1 cellular context compared by ENCODE assay signal in the genomic region with DNA sequence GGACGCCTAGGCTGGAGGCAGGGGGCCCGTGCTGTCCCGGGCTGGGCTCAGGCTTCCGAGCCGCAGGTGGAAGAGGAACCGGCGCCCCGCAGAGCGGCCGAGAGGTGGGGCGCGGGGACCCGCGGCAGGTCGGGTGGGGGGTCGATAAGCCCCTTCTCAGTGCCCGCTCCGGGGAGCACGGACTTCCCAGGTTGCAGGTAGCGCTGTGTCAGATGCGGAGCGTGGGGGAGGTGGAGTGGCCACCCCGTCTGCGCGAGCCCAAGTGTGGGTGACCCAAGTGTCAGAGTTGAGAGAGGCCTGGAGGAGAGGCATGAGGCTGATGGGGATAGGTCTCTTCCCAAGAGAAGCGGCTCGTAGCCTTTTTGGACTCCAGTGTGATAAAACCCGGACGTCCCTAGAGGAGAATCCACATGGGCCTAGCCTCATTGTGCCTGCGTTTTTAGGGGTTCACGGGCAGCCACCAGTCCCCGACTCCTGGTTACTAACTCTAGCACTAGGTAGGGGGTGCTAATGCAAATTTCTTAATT.
TF ChIP-seq lines count a peak whose summit lies in the region.

No MANE protein-coding gene starts in this region.

TF ChIP-seq in GM23338, 12 proteins besides CTCF, POLR2A, EP300 and RAD21:
- TF ChIP-seq, protein P1, sequence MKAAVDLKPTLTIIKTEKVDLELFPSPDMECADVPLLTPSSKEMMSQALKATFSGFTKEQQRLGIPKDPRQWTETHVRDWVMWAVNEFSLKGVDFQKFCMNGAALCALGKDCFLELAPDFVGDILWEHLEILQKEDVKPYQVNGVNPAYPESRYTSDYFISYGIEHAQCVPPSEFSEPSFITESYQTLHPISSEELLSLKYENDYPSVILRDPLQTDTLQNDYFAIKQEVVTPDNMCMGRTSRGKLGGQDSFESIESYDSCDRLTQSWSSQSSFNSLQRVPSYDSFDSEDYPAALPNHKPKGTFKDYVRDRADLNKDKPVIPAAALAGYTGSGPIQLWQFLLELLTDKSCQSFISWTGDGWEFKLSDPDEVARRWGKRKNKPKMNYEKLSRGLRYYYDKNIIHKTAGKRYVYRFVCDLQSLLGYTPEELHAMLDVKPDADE (IDR thresholded peaks at IDR 0.05), result no peak
- TF ChIP-seq JUNB (IDR thresholded peaks at IDR 0.05; ENCODE audit: unreplicated experiment), result no peak
- TF ChIP-seq EZH2phosphoT487 (IDR thresholded peaks at IDR 0.05; ENCODE audit: unreplicated experiment), result no peak
- TF ChIP-seq, protein P2, sequence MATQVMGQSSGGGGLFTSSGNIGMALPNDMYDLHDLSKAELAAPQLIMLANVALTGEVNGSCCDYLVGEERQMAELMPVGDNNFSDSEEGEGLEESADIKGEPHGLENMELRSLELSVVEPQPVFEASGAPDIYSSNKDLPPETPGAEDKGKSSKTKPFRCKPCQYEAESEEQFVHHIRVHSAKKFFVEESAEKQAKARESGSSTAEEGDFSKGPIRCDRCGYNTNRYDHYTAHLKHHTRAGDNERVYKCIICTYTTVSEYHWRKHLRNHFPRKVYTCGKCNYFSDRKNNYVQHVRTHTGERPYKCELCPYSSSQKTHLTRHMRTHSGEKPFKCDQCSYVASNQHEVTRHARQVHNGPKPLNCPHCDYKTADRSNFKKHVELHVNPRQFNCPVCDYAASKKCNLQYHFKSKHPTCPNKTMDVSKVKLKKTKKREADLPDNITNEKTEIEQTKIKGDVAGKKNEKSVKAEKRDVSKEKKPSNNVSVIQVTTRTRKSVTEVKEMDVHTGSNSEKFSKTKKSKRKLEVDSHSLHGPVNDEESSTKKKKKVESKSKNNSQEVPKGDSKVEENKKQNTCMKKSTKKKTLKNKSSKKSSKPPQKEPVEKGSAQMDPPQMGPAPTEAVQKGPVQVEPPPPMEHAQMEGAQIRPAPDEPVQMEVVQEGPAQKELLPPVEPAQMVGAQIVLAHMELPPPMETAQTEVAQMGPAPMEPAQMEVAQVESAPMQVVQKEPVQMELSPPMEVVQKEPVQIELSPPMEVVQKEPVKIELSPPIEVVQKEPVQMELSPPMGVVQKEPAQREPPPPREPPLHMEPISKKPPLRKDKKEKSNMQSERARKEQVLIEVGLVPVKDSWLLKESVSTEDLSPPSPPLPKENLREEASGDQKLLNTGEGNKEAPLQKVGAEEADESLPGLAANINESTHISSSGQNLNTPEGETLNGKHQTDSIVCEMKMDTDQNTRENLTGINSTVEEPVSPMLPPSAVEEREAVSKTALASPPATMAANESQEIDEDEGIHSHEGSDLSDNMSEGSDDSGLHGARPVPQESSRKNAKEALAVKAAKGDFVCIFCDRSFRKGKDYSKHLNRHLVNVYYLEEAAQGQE (IDR thresholded peaks at IDR 0.05; ENCODE audit: unreplicated experiment), result no peak
- TF ChIP-seq, protein P3, sequence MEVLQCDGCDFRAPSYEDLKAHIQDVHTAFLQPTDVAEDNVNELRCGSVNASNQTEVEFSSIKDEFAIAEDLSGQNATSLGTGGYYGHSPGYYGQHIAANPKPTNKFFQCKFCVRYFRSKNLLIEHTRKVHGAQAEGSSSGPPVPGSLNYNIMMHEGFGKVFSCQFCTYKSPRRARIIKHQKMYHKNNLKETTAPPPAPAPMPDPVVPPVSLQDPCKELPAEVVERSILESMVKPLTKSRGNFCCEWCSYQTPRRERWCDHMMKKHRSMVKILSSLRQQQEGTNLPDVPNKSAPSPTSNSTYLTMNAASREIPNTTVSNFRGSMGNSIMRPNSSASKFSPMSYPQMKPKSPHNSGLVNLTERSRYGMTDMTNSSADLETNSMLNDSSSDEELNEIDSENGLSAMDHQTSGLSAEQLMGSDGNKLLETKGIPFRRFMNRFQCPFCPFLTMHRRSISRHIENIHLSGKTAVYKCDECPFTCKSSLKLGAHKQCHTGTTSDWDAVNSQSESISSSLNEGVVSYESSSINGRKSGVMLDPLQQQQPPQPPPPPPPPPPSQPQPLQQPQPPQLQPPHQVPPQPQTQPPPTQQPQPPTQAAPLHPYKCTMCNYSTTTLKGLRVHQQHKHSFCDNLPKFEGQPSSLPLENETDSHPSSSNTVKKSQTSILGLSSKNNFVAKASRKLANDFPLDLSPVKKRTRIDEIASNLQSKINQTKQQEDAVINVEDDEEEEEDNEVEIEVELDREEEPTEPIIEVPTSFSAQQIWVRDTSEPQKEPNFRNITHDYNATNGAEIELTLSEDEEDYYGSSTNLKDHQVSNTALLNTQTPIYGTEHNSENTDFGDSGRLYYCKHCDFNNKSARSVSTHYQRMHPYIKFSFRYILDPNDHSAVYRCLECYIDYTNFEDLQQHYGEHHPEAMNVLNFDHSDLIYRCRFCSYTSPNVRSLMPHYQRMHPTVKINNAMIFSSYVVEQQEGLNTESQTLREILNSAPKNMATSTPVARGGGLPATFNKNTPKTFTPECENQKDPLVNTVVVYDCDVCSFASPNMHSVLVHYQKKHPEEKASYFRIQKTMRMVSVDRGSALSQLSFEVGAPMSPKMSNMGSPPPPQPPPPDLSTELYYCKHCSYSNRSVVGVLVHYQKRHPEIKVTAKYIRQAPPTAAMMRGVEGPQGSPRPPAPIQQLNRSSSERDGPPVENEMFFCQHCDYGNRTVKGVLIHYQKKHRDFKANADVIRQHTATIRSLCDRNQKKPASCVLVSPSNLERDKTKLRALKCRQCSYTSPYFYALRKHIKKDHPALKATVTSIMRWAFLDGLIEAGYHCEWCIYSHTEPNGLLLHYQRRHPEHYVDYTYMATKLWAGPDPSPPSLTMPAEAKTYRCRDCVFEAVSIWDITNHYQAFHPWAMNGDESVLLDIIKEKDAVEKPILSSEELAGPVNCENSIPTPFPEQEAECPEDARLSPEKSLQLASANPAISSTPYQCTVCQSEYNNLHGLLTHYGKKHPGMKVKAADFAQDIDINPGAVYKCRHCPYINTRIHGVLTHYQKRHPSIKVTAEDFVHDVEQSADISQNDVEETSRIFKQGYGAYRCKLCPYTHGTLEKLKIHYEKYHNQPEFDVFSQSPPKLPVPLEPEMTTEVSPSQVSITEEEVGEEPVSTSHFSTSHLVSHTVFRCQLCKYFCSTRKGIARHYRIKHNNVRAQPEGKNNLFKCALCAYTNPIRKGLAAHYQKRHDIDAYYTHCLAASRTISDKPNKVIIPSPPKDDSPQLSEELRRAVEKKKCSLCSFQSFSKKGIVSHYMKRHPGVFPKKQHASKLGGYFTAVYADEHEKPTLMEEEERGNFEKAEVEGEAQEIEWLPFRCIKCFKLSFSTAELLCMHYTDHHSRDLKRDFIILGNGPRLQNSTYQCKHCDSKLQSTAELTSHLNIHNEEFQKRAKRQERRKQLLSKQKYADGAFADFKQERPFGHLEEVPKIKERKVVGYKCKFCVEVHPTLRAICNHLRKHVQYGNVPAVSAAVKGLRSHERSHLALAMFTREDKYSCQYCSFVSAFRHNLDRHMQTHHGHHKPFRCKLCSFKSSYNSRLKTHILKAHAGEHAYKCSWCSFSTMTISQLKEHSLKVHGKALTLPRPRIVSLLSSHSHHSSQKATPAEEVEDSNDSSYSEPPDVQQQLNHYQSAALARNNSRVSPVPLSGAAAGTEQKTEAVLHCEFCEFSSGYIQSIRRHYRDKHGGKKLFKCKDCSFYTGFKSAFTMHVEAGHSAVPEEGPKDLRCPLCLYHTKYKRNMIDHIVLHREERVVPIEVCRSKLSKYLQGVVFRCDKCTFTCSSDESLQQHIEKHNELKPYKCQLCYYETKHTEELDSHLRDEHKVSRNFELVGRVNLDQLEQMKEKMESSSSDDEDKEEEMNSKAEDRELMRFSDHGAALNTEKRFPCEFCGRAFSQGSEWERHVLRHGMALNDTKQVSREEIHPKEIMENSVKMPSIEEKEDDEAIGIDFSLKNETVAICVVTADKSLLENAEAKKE (CRISPR knock-in tag; IDR thresholded peaks at IDR 0.05), result no peak
- TF ChIP-seq ZNF331 (CRISPR knock-in tag; IDR thresholded peaks at IDR 0.05; ENCODE audit: low read depth), result no peak
- TF ChIP-seq CREB1 (CRISPR knock-in tag; IDR thresholded peaks at IDR 0.05; ENCODE audit: low read depth), result no peak
- TF ChIP-seq NANOG (IDR thresholded peaks at IDR 0.05; ENCODE audit: borderline replicate concordance), result no peak
- no peak for TF ChIP-seq EZH2 (IDR thresholded peaks at IDR 0.05; ENCODE audit: low read depth, unreplicated experiment)
- no peak for TF ChIP-seq STAT1 (IDR thresholded peaks at IDR 0.05; ENCODE audit: unreplicated experiment)
- no peak for TF ChIP-seq ZNF114 (CRISPR knock-in tag; IDR thresholded peaks at IDR 0.05)
- no peak for TF ChIP-seq POLR2AphosphoS5 (IDR thresholded peaks at IDR 0.05; ENCODE audit: low read depth)
